In the genomic region with DNA sequence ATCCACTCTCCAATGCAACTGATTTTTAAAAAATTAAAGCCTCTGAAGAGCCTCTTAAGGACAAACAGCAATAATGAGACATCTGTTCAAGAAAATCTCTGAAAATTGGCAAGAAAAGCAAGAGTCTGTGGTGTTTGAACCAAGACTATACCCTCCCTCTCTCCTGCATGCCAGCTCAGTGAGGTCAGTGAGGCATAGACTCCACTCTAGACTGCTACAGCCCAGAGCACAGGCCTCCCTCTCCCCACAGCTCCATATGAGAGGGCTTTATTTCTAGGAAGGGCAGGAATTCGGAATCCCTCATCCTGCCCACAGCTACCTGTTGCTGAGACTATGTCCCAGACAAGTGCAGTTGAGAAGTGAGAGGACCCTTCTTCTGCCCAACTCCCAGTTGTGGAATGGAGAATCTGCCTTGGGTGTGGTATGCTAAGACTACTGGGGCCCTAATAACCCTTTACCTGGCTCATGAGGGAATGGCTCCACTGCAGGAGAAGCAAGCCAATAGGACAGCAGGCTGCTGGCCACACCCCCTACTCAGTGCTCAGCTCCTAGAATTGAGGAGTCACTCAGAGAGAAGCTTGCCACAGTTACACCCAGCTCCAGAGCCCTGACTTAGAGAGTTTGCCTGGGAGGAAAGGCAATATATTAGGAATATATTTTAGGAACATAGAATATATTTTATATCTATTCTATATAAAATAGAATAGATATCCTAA, we compare ENCODE assay signal across 13 cellular contexts. TPM values are rescaled to one million over a fixed set of nuclear protein-coding genes. Genes with fewer than 3 reads are reported as not detected.
"Had no signal": no experiment of that assay in that cellular context is flagged by ENCODE, and none has a peak within 500 bp of the region (broad histone marks: within the 10 kb centered on the region; RNA-seq: fewer than 3 reads in every experiment).

No MANE protein-coding gene starts in this region.

- H3K4me1 ChIP-seq: tibial artery had no signal

- H3K27me3 ChIP-seq: brain microvascular endothelial cell, tibial artery had no signal

- H3K4me3 ChIP-seq: dorsolateral prefrontal cortex, tibial artery had no signal

- DNase-seq: activated CD4-positive, alpha-beta T cell treated with anti-CD3 and anti-CD28 coated beads for 4 hours; activated CD8-positive, alpha-beta memory T cell treated with anti-CD3 and anti-CD28 coated beads for 24 hours; activated naive CD4-positive, alpha-beta T cell treated with anti-CD3 and anti-CD28 coated beads, Interleukin-2, amount 50 U/mL, for 16 hours; amygdala; brain microvascular endothelial cell; cerebellar nuclear complex; dorsolateral prefrontal cortex; midbrain; stimulated activated CD4-positive, alpha-beta T cell treated with anti-CD3 and anti-CD28 coated beads, Interleukin-15, amount 100 ng/mL, for 24 hours; stimulated activated CD4-positive, alpha-beta T cell treated with anti-CD3 and anti-CD28 coated beads, Interleukin-4, amount 100 ng/mL, for 24 hours; T-helper 9 cell; tibial artery had no signal

- H3K36me3 ChIP-seq: brain microvascular endothelial cell, tibial artery had no signal

RNA-seq across cellular contexts. Expression of gene HLA-DQA1, which starts 22.7 kb away (rescaled TPM):
- total RNA-seq: glomerular endothelial cell had no signal
